ENCODE assay signal across 9 cellular contexts in genomic region chr12:217029-217428, GRCh38. TPM values are rescaled to one million over a fixed set of nuclear protein-coding genes. Genes with fewer than 3 reads are reported as not detected.
"Had no signal": no experiment of that assay in that cellular context is flagged by ENCODE, and none has a peak within 500 bp of the region (broad histone marks: within the 10 kb centered on the region; RNA-seq: fewer than 3 reads in every experiment).

No MANE protein-coding gene starts in this region.

RNA-seq across cellular contexts. Expression of gene SLC6A12, which starts 3.1 kb away (rescaled TPM):
- total RNA-seq: activated CD4-positive, alpha-beta memory T cell treated with anti-CD3 and anti-CD28 coated beads, Interleukin-2, amount 10 ng/mL, durations not matched to agents 7 days and 5 days; activated CD4-positive, alpha-beta T cell treated with anti-CD3 and anti-CD28 coated beads, Interleukin-2, amount 10 ng/mL, durations not matched to agents 7 days and 5 days; activated CD8-positive, alpha-beta T cell treated with anti-CD3 and anti-CD28 coated beads, Interleukin-2, amount 10 ng/mL, durations not matched to agents 7 days and 5 days; activated naive CD8-positive, alpha-beta T cell treated with anti-CD3 and anti-CD28 coated beads, Interleukin-2, amount 10 ng/mL, durations not matched to agents 7 days and 5 days; bronchial epithelial cell; T-helper 1 cell treated with Interleukin-12 subunit alpha and Interleukin-12 subunit beta and Interleukin-4 antibody, amounts not matched to agents 30 ng/mL and 1 ng/mL, for 36 hours; T-helper 17 cell; T-helper 2 cell treated with Interferon-gamma antibody and Interleukin-4, amounts not matched to agents 100 ng/mL and 5 ng/mL, for 36 hours had no signal

RNA-seq across cellular contexts. Expression of gene SLC6A13, which starts 45.6 kb away (rescaled TPM):
- total RNA-seq: activated CD4-positive, alpha-beta memory T cell treated with anti-CD3 and anti-CD28 coated beads, Interleukin-2, amount 10 ng/mL, durations not matched to agents 7 days and 5 days; ascending aorta had no signal
